ENCODE assay signal across 8 cellular contexts in genomic region chr18:13725566-13726227, GRCh38. TPM values are rescaled to one million over a fixed set of nuclear protein-coding genes. Genes with fewer than 3 reads are reported as not detected.
A peak's percentile ranks its signal among the peaks of the same experiment; 100 is the strongest.
DNase-seq lines count a peak whose midpoint lies in the region; ATAC-seq and TF ChIP-seq lines count a peak whose summit lies in the region.

No MANE protein-coding gene starts in this region.

- H3K9me3 ChIP-seq in heart left ventricle (no peaks in the 10 kb centered on the region), right lobe of liver (no peaks in the 10 kb centered on the region), transverse colon (no peaks in the 10 kb centered on the region)

- TF ChIP-seq CTCF in heart left ventricle (IDR thresholded peaks at IDR 0.05) (no peak), LNCaP clone FGC (IDR thresholded peaks at IDR 0.05; ENCODE audit: control insufficient read depth, extremely low read depth, insufficient read depth) (no peak), brain microvascular endothelial cell (IDR thresholded peaks at IDR 0.05; ENCODE audit: low read depth, low read length, missing control alignments) (no peak), right lobe of liver (IDR thresholded peaks at IDR 0.05) (no peak), transverse colon (IDR thresholded peaks at IDR 0.05) (no peak)

- in situ Hi-C loops in brain microvascular endothelial cell (cut with HindIII; ENCODE audit: low pct_ligation_motif_present, low sequenced_read_pairs) (no loop called here), transverse colon (cut with MboI; ENCODE audit: low pct_ligation_motif_present in 1 of 4, low pct_unique_long_range_greater_than_20kb in 1 of 4, low sequenced_read_pairs in 3 of 4) (no loop called here)

- H3K4me3 ChIP-seq in heart left ventricle = peak overlapping the region; percentile 72 to 97 (median 86)
- peak overlapping the region; percentile 90 for H3K4me3 ChIP-seq in LNCaP clone FGC (ENCODE audit: low read depth, low read length)
- H3K4me3 ChIP-seq in brain microvascular endothelial cell (ENCODE audit: low read depth, low read length) = peak overlapping the region; percentile 97
- H3K4me3 ChIP-seq in right lobe of liver = peak overlapping the region; percentile 82 to 93 (median 91)
- peak overlapping the region; percentile 41 to 92 (median 71) for H3K4me3 ChIP-seq in transverse colon

- H3K27me3 ChIP-seq in heart left ventricle (no peaks in the 10 kb centered on the region), brain microvascular endothelial cell (replicated peaks) (no peaks in the 10 kb centered on the region), right lobe of liver (no peaks in the 10 kb centered on the region), transverse colon (no peaks in the 10 kb centered on the region)

- WGBS in heart left ventricle, 4 donors = 2 to 7% (median 5%) methylated on average over 31 to 34 of the region's 34 CpGs
- WGBS in right lobe of liver (ENCODE audit: insufficient coverage, low coverage, low lambda C conversion rate, missing lambda C conversion rate) = 3% methylated on average over 28 of the region's 34 CpGs
- 4% methylated on average over 30 of the region's 34 CpGs; no CpG with 5 or more reads in 1 of the 2 donors for WGBS in transverse colon (ENCODE audit: low coverage in 1 of 2), 2 donors

- H3K36me3 ChIP-seq in heart left ventricle (peaks cover 0 to 8% (median 0%) of the 10 kb centered on the region in 9 donors), brain microvascular endothelial cell (replicated peaks) (no peaks in the 10 kb centered on the region), right lobe of liver (no peaks in the 10 kb centered on the region), transverse colon (no peaks in the 10 kb centered on the region)

- peaks cover 0 to 50% (median 24%) of the 10 kb centered on the region in 12 donors for H3K4me1 ChIP-seq in heart left ventricle
- H3K4me1 ChIP-seq in right lobe of liver = peaks cover 0 to 19% (median 7%) of the 10 kb centered on the region in 4 donors
- peaks cover 14 to 29% (median 22%) of the 10 kb centered on the region in 4 donors for H3K4me1 ChIP-seq in transverse colon

- H3K27ac ChIP-seq in heart left ventricle (peak overlapping the region; percentile 84 to 99 (median 91)), brain microvascular endothelial cell (peak overlapping the region; percentile 89), right lobe of liver (peak overlapping the region; percentile 73 to 95 (median 90)), transverse colon (peak overlapping the region; percentile 90 to 94 (median 92))

- intact Hi-C loops in heart left ventricle (cut with DNase I) (loop anchor here in 9 of 10 donors (2.0 to 10.0 kb wide), 12 partner anchors 39 to 731 kb away; partner anchors contain the start of genes LDLRAD4 (in 6 of the 9) and CEP192 (in 1 of the 9)), left cardiac atrium (cut with DNase I) (loop anchor here (5.0 to 10.0 kb wide), 3 partner anchors 111 to 171 kb away; no protein-coding TSS in a partner anchor), right lobe of liver (cut with DNase I) (no loop called here), transverse colon (cut with DNase I; ENCODE audit: low total_unique reads) (loop anchor here (10.0 kb wide), 1 partner anchor 841 kb away; the partner anchor contains the start of gene PTPN2)

- ATAC-seq in heart left ventricle (no peak), left cardiac atrium (no peak), right lobe of liver (peak in 2 of 4 donors; percentile 1 to 6)

- TF ChIP-seq POLR2A in heart left ventricle (IDR thresholded peaks at IDR 0.05) = no peak
- no peak for TF ChIP-seq POLR2A in right lobe of liver (IDR thresholded peaks at IDR 0.05)
- no peak for TF ChIP-seq POLR2A in transverse colon (IDR thresholded peaks at IDR 0.05)

- no peak for TF ChIP-seq EP300 in transverse colon (IDR thresholded peaks at IDR 0.05; ENCODE audit: low read depth)

- DNase-seq in heart left ventricle (no peak), left cardiac atrium (no peak), LNCaP clone FGC (ENCODE audit: low read depth) (no peak), brain microvascular endothelial cell (no peak), right lobe of liver (no peak), transverse colon (no peak), dedifferentiated amniotic fluid mesenchymal stem cell (ENCODE audit: extremely low spot score) (no peak), NCI-H2029 (lab: John Stamatoyannopoulos, UW) (no peak)

RNA-seq across cellular contexts. Expression of gene FAM210A, which starts 0.7 kb away (rescaled TPM):
- total RNA-seq in heart left ventricle = 10 to 100 TPM; 29.3 to 66.4 (median 48.7) TPM
- polyA plus RNA-seq in heart left ventricle = 10 to 100 TPM; 14.0 to 26.1 TPM
- 10 to 100 TPM; 39.7 to 58.4 TPM for total RNA-seq in left cardiac atrium
- total RNA-seq in right lobe of liver = 10 to 100 TPM in 5 of 6 experiments, 1 to 10 TPM in 1; 9.3 to 21.9 (median 11.8) TPM
- 10 to 100 TPM in 2 of 4 donors, 1 to 10 TPM in 1, under 1 TPM in 1; 0.80 to 12.2 (median 10.2) TPM for total RNA-seq in transverse colon

RNA-seq across cellular contexts. Expression of gene RNMT, which starts 0.8 kb away (rescaled TPM):
- total RNA-seq in heart left ventricle = 10 to 100 TPM; 19.9 to 38.0 (median 26.6) TPM
- polyA plus RNA-seq in heart left ventricle = 10 to 100 TPM; 14.8 to 18.2 TPM
- total RNA-seq in left cardiac atrium = 10 to 100 TPM; 21.9 to 39.1 TPM
- 10 to 100 TPM in 1 of 6 experiments, 1 to 10 TPM in 5; 7.4 to 20.4 (median 9.0) TPM for total RNA-seq in right lobe of liver
- total RNA-seq in transverse colon = 10 to 100 TPM; 10.9 to 15.2 (median 13.0) TPM

Comparison
In these comparisons a context has a peak if more than half of its experiments do, and no peak if none do; other contexts are left out.
1. intact Hi-C loops: an anchor here in heart left ventricle (2.0 to 10.0 kb wide), left cardiac atrium (5.0 to 10.0 kb wide) and transverse colon (10.0 kb wide); none called in right lobe of liver.